Comparison of ENCODE assay signal across 1 cellular context in the genomic region with DNA sequence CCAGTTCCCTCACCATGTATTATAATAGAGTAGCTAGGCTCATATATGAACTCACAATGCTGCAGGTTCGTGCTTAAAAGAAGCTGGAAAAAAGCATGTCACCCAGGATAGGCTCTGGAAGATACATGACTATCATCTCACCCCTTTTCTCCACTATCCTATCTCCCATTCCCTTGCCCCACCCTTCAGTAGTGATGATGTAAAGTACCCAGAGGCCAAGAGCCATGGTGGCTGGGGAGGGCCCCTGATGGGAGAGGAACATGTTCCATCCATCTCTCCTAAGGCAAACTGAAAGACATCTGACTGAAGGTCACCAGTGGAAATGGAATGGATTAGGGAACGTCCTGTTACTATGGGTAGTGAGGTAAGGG.
TF ChIP-seq lines count a peak whose summit lies in the region.

No MANE protein-coding gene starts in this region.

TF ChIP-seq in HepG2, 621 proteins besides CTCF, POLR2A, EP300 and RAD21:
- TF ChIP-seq HOXA7 (CRISPR knock-in tag; IDR thresholded peaks at IDR 0.05) (no peak), NCOA2 (CRISPR knock-in tag; IDR thresholded peaks at IDR 0.05) (no peak), CENPX (CRISPR knock-in tag; IDR thresholded peaks at IDR 0.05) (no peak), ZNF619 (CRISPR knock-in tag; IDR thresholded peaks at IDR 0.05) (no peak), ZFP41 (CRISPR knock-in tag; IDR thresholded peaks at IDR 0.05; ENCODE audit: borderline replicate concordance) (no peak), GLI4 (CRISPR knock-in tag; IDR thresholded peaks at IDR 0.05; ENCODE audit: borderline replicate concordance) (no peak), RXRB (CRISPR knock-in tag; IDR thresholded peaks at IDR 0.05; ENCODE audit: borderline replicate concordance) (no peak), HNF4A (CRISPR knock-in tag; IDR thresholded peaks at IDR 0.05) (no peak), IKZF4 (CRISPR knock-in tag; IDR thresholded peaks at IDR 0.05; ENCODE audit: borderline replicate concordance, low read depth, not compliant biosample characterization) (no peak)
- TF ChIP-seq, protein P1, sequence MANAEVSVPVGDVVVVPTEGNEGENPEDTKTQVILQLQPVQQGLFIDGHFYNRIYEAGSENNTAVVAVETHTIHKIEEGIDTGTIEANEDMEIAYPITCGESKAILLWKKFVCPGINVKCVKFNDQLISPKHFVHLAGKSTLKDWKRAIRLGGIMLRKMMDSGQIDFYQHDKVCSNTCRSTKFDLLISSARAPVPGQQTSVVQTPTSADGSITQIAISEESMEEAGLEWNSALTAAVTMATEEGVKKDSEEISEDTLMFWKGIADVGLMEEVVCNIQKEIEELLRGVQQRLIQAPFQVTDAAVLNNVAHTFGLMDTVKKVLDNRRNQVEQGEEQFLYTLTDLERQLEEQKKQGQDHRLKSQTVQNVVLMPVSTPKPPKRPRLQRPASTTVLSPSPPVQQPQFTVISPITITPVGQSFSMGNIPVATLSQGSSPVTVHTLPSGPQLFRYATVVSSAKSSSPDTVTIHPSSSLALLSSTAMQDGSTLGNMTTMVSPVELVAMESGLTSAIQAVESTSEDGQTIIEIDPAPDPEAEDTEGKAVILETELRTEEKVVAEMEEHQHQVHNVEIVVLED (CRISPR knock-in tag; IDR thresholded peaks at IDR 0.05; ENCODE audit: borderline replicate concordance) = no peak
- TF ChIP-seq, protein P2, sequence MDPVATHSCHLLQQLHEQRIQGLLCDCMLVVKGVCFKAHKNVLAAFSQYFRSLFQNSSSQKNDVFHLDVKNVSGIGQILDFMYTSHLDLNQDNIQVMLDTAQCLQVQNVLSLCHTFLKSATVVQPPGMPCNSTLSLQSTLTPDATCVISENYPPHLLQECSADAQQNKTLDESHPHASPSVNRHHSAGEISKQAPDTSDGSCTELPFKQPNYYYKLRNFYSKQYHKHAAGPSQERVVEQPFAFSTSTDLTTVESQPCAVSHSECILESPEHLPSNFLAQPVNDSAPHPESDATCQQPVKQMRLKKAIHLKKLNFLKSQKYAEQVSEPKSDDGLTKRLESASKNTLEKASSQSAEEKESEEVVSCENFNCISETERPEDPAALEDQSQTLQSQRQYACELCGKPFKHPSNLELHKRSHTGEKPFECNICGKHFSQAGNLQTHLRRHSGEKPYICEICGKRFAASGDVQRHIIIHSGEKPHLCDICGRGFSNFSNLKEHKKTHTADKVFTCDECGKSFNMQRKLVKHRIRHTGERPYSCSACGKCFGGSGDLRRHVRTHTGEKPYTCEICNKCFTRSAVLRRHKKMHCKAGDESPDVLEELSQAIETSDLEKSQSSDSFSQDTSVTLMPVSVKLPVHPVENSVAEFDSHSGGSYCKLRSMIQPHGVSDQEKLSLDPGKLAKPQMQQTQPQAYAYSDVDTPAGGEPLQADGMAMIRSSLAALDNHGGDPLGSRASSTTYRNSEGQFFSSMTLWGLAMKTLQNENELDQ (CRISPR knock-in tag; IDR thresholded peaks at IDR 0.05; ENCODE audit: borderline replicate concordance) = no peak
- TF ChIP-seq, protein P3, sequence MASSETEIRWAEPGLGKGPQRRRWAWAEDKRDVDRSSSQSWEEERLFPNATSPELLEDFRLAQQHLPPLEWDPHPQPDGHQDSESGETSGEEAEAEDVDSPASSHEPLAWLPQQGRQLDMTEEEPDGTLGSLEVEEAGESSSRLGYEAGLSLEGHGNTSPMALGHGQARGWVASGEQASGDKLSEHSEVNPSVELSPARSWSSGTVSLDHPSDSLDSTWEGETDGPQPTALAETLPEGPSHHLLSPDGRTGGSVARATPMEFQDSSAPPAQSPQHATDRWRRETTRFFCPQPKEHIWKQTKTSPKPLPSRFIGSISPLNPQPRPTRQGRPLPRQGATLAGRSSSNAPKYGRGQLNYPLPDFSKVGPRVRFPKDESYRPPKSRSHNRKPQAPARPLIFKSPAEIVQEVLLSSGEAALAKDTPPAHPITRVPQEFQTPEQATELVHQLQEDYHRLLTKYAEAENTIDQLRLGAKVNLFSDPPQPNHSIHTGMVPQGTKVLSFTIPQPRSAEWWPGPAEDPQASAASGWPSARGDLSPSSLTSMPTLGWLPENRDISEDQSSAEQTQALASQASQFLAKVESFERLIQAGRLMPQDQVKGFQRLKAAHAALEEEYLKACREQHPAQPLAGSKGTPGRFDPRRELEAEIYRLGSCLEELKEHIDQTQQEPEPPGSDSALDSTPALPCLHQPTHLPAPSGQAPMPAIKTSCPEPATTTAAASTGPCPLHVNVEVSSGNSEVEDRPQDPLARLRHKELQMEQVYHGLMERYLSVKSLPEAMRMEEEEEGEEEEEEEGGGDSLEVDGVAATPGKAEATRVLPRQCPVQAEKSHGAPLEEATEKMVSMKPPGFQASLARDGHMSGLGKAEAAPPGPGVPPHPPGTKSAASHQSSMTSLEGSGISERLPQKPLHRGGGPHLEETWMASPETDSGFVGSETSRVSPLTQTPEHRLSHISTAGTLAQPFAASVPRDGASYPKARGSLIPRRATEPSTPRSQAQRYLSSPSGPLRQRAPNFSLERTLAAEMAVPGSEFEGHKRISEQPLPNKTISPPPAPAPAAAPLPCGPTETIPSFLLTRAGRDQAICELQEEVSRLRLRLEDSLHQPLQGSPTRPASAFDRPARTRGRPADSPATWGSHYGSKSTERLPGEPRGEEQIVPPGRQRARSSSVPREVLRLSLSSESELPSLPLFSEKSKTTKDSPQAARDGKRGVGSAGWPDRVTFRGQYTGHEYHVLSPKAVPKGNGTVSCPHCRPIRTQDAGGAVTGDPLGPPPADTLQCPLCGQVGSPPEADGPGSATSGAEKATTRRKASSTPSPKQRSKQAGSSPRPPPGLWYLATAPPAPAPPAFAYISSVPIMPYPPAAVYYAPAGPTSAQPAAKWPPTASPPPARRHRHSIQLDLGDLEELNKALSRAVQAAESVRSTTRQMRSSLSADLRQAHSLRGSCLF (CRISPR knock-in tag; IDR thresholded peaks at IDR 0.05; ENCODE audit: borderline replicate concordance) = no peak
- TF ChIP-seq, protein P4, sequence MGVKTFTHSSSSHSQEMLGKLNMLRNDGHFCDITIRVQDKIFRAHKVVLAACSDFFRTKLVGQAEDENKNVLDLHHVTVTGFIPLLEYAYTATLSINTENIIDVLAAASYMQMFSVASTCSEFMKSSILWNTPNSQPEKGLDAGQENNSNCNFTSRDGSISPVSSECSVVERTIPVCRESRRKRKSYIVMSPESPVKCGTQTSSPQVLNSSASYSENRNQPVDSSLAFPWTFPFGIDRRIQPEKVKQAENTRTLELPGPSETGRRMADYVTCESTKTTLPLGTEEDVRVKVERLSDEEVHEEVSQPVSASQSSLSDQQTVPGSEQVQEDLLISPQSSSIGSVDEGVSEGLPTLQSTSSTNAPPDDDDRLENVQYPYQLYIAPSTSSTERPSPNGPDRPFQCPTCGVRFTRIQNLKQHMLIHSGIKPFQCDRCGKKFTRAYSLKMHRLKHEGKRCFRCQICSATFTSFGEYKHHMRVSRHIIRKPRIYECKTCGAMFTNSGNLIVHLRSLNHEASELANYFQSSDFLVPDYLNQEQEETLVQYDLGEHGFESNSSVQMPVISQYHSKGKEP (CRISPR knock-in tag; IDR thresholded peaks at IDR 0.05) = no peak
- TF ChIP-seq, protein P5, sequence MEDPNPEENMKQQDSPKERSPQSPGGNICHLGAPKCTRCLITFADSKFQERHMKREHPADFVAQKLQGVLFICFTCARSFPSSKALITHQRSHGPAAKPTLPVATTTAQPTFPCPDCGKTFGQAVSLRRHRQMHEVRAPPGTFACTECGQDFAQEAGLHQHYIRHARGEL (CRISPR knock-in tag; IDR thresholded peaks at IDR 0.05) = no peak
TF ChIP-seq in HepG2: peak in this region for 0.
